In genomic region chr12:81231574-81232368, GRCh38 we compare ENCODE assay signal across 15 cellular contexts.
"Had no signal": no experiment of that assay in that cellular context is flagged by ENCODE, and none has a peak within 500 bp of the region (broad histone marks: within the 10 kb centered on the region; RNA-seq: fewer than 3 reads in every experiment).

No MANE protein-coding gene starts in this region.

- H3K27me3 ChIP-seq: ascending aorta, left lung, ovary, upper lobe of left lung had no signal

- H3K4me3 ChIP-seq: ascending aorta, left lung, ovary, upper lobe of left lung had no signal

- H3K27ac ChIP-seq: ascending aorta, left lung, ovary, upper lobe of left lung had no signal

- DNase-seq: activated CD4-positive, alpha-beta T cell treated with anti-CD3 and anti-CD28 coated beads for 4 hours; activated CD8-positive, alpha-beta memory T cell treated with anti-CD3 and anti-CD28 coated beads, Interleukin-2, amount 50 U/mL, for 48 hours; activated CD8-positive, alpha-beta T cell treated with anti-CD3 and anti-CD28 coated beads, Interleukin-2, amount 10 ng/mL, durations not matched to agents 7 days and 5 days; activated naive CD4-positive, alpha-beta T cell; activated naive CD8-positive, alpha-beta T cell treated with anti-CD3 and anti-CD28 coated beads, Interleukin-2, amount 50 U/mL, for 24 hours; left lung; mesendoderm; nephron progenitor cell; ovary; stimulated activated CD4-positive, alpha-beta T cell treated with anti-CD3 and anti-CD28 coated beads, Interleukin-4, amount 100 ng/mL, for 1 hour; stimulated activated CD8-positive, alpha-beta memory T cell treated with anti-CD3 and anti-CD28 coated beads, Interleukin-4, amount 100 ng/mL, for 48 hours; stimulated activated naive CD8-positive, alpha-beta T cell treated with anti-CD3 and anti-CD28 coated beads, Interleukin-15, Interleukin-2, amounts not matched to agents 100 U/mL and 50 U/mL, for 24 hours; upper lobe of left lung had no signal

- H3K27me3 Mint-ChIP-seq: activated naive CD8-positive, alpha-beta T cell treated with anti-CD3 and anti-CD28 coated beads, Interleukin-2, amount 50 U/mL, for 24 hours had no signal

- H3K9me3 Mint-ChIP-seq: activated naive CD8-positive, alpha-beta T cell treated with anti-CD3 and anti-CD28 coated beads, Interleukin-2, amount 50 U/mL, for 24 hours; activated T-helper 1 cell treated with anti-CD3 and anti-CD28 coated beads, Interleukin-12 subunit alpha, Interleukin-12 subunit beta, Interleukin-2, Interleukin-4 antibody, amounts not matched to agents 30 ng/mL and 10 ng/mL and 1 ng/mL, durations not matched to agents 14 hours and 24 hours and 36 hours; nephron progenitor cell had no signal

- H3K36me3 ChIP-seq: left lung, ovary, upper lobe of left lung had no signal

- H3K9me3 ChIP-seq: ascending aorta, left lung, ovary, upper lobe of left lung had no signal

- H3K4me1 ChIP-seq: ascending aorta, left lung, upper lobe of left lung had no signal

- H3K4me3 Mint-ChIP-seq: activated CD8-positive, alpha-beta T cell treated with anti-CD3 and anti-CD28 coated beads, Interleukin-2, amount 10 ng/mL, durations not matched to agents 7 days and 5 days; activated naive CD8-positive, alpha-beta T cell treated with anti-CD3 and anti-CD28 coated beads, Interleukin-2, amount 50 U/mL, for 24 hours; activated T-helper 1 cell treated with anti-CD3 and anti-CD28 coated beads, Interleukin-12 subunit alpha, Interleukin-12 subunit beta, Interleukin-2, Interleukin-4 antibody, amounts not matched to agents 30 ng/mL and 10 ng/mL and 1 ng/mL, durations not matched to agents 14 hours and 24 hours and 36 hours; nephron progenitor cell had no signal

- ATAC-seq: activated CD8-positive, alpha-beta T cell treated with anti-CD3 and anti-CD28 coated beads, Interleukin-2, amount 10 ng/mL, durations not matched to agents 7 days and 5 days; activated naive CD8-positive, alpha-beta T cell treated with anti-CD3 and anti-CD28 coated beads, Interleukin-2, amount 50 U/mL, for 24 hours; left lung; stimulated activated naive CD8-positive, alpha-beta T cell treated with anti-CD3 and anti-CD28 coated beads, Interleukin-15, Interleukin-2, amounts not matched to agents 100 U/mL and 50 U/mL, for 24 hours had no signal

- H3K4me1 Mint-ChIP-seq: activated naive CD8-positive, alpha-beta T cell treated with anti-CD3 and anti-CD28 coated beads, Interleukin-2, amount 50 U/mL, for 24 hours had no signal

- H3K27ac Mint-ChIP-seq: activated CD8-positive, alpha-beta T cell treated with anti-CD3 and anti-CD28 coated beads, Interleukin-2, amount 10 ng/mL, durations not matched to agents 7 days and 5 days; activated naive CD8-positive, alpha-beta T cell treated with anti-CD3 and anti-CD28 coated beads, Interleukin-2, amount 50 U/mL, for 24 hours; activated T-helper 1 cell treated with anti-CD3 and anti-CD28 coated beads, Interleukin-12 subunit alpha, Interleukin-12 subunit beta, Interleukin-2, Interleukin-4 antibody, amounts not matched to agents 30 ng/mL and 10 ng/mL and 1 ng/mL, durations not matched to agents 14 hours and 24 hours and 36 hours; nephron progenitor cell had no signal
